In the genomic region with DNA sequence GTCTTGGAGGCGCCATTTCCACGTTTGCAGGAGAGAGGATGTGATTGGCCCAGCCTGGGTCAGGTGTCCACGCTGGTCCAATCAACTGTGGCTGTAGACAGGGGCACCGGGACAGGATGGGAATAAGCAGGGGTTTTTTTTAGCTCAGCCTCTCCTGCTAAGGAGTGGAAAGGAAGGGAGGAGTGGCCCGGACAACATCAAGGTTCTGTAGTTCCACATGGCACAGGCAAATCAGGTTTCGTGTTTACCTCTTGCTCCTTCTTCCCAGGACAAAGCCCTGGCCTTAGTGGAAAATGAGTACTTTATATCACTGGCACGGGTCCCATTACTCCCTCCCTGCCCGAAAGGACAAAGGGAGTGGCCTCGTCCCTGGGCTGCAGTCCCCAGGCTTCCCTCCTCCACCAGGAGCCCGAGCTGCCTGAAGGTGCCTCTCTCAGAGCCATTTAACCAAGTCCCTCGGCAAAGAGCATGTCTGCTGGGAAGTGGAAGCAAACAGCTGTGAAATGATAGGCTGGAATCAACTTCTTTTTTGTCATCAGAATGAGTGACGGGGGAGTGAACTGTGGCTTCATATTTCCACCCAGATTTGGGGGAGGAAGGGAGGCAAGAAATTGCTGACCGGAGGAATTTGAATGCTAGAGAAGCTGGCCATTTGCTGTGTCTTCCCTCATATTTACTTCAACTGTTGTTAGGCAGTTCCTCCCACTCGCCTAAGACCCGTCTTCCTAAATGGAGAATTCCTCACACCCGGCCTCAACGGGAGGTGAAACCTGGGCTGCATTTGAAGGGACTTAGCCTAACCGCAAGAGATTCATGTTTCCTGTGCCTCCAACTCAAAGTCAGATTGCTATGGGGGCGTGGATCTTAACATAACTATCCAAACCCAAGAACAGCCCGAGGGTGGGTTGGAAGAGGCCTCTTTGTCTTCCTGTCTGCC, we compare ENCODE assay signal across 9 cellular contexts.
DNase-seq lines count a peak whose midpoint lies in the region; ATAC-seq and TF ChIP-seq lines count a peak whose summit lies in the region.
"Had no signal": no experiment of that assay in that cellular context is flagged by ENCODE, and none has a peak within 500 bp of the region (broad histone marks: within the 10 kb centered on the region; RNA-seq: fewer than 3 reads in every experiment).

No MANE protein-coding gene starts in this region.

- H4K20me1 ChIP-seq in mammary epithelial cell (ENCODE audit: insufficient read depth, low read length): no peaks in the 10 kb centered on the region

- in situ Hi-C loops in mammary epithelial cell (cut with MboI; ENCODE audit: low sequenced_read_pairs in 2 of 2): no loop called here

- no peak for TF ChIP-seq RAD21 in Ishikawa (IDR thresholded peaks at IDR 0.05; ENCODE audit: low read depth)

- no peak overlapping the region for H3K23ac ChIP-seq in mesenchymal stem cell (ENCODE audit: low read length in 2 of 2)

- H3K4me2 ChIP-seq in mammary epithelial cell (ENCODE audit: insufficient read depth, low read depth, low read length) (peak overlapping the region; percentile 73), mesenchymal stem cell (ENCODE audit: low read length, poor library complexity, severe bottlenecking) (no peak overlapping the region)

- intact Hi-C loops in mammary epithelial cell (cut with micrococcal nuclease): no loop called here

- H3K9me3 ChIP-seq in mammary epithelial cell (replicated peaks; ENCODE audit: insufficient read depth, low read length) (no peaks in the 10 kb centered on the region), mesenchymal stem cell (ENCODE audit: control insufficient read depth, low read length) (no peaks in the 10 kb centered on the region)
- H3K9me3 ChIP-seq: Caco-2 had no signal

- peak overlapping the region; percentile 95 for H4K91ac ChIP-seq in mesenchymal stem cell (ENCODE audit: low read length)

- CTCF ChIA-PET in mammary epithelial cell (lab: Charles Lee; ENCODE audit: low non-redundant PET): no interaction called here

- no peak for TF ChIP-seq CTCF in 22Rv1 (IDR thresholded peaks at IDR 0.05)
- TF ChIP-seq CTCF in mammary epithelial cell (conservative IDR thresholded peaks at IDR 0.05 in 1 of 2, IDR thresholded peaks at IDR 0.05 in 1 of 2; ENCODE audit: extremely low read depth in 1 of 2, insufficient read depth in 1 of 2, low read depth in 1 of 2, low read length in 2 of 2): no peak

- H4K8ac ChIP-seq in mesenchymal stem cell (ENCODE audit: low read length): peak overlapping the region; percentile 95

- peak overlapping the region; percentile 49 for H3K27ac ChIP-seq in 22Rv1
- peak overlapping the region; percentile 94 for H3K27ac ChIP-seq in mammary epithelial cell (ENCODE audit: insufficient read depth, low read depth, low read length)
- H3K27ac ChIP-seq in mesenchymal stem cell (ENCODE audit: low read length, poor library complexity, severe bottlenecking): peak overlapping the region; percentile 27
- no peak overlapping the region for H3K27ac ChIP-seq in caudate nucleus (ENCODE audit: low read depth, low read length)

- H3K36me3 ChIP-seq in mammary epithelial cell (ENCODE audit: insufficient read depth, low read length) (no peaks in the 10 kb centered on the region), mesenchymal stem cell (ENCODE audit: control insufficient read depth in 1 of 2, insufficient read depth in 2 of 2, low read depth in 1 of 2, low read length in 2 of 2) (peaks cover 0 to 3% of the 10 kb centered on the region in 2 experiments)

- peak overlapping the region; percentile 57 to 75 for H3K4ac ChIP-seq in mesenchymal stem cell (ENCODE audit: low read depth in 1 of 2, low read length in 2 of 2)

- no peak overlapping the region for H2BK5ac ChIP-seq in mesenchymal stem cell (ENCODE audit: low read depth, low read length, poor library complexity, severe bottlenecking)

- H2BK120ac ChIP-seq in mesenchymal stem cell (ENCODE audit: low read depth, low read length): peak overlapping the region; percentile 91

- peak overlapping the region; percentile 88 to 92 for H3K18ac ChIP-seq in mesenchymal stem cell (ENCODE audit: low read depth in 1 of 2, low read length in 2 of 2)

- 22% methylated on average over 19 of the region's 20 CpGs for WGBS in mammary epithelial cell (ENCODE audit: low coverage, missing lambda C conversion rate)
- WGBS in mesenchymal stem cell: 76% methylated on average over 20 of the region's 20 CpGs

- DNase-seq in mammary epithelial cell (peak; percentile 95), mesenchymal stem cell (peak; percentile 86), RPMI8226 (no peak), cerebellar cortex (ENCODE audit: low spot score) (no peak), caudate nucleus (lab: John Stamatoyannopoulos, UW) (no peak)
- DNase-seq: Caco-2 had no signal

- H2AFZ ChIP-seq in mammary epithelial cell (ENCODE audit: low read depth, low read length) (peak overlapping the region; percentile 78), mesenchymal stem cell (ENCODE audit: low read depth, low read length) (peak overlapping the region; percentile 80)

- peak overlapping the region; percentile 29 to 96 for H2BK12ac ChIP-seq in mesenchymal stem cell (ENCODE audit: low read length in 2 of 2)

- H3K4me3 ChIP-seq in mammary epithelial cell (replicated peaks in 1 of 3; ENCODE audit: insufficient read depth in 1 of 3, low read depth in 2 of 3, low read length in 3 of 3) (peak overlapping the region in 1 of 3 experiments; percentile 16), mesenchymal stem cell (ENCODE audit: insufficient read depth in 1 of 2, low read depth in 1 of 2, low read length in 2 of 2) (peak overlapping the region in 1 of 2 experiments; percentile 3)

- TF ChIP-seq EP300 in Ishikawa (IDR thresholded peaks at IDR 0.05; ENCODE audit: borderline replicate concordance): no peak

- H3K27me3 ChIP-seq in mammary epithelial cell (ENCODE audit: insufficient read depth, low read length) (no peaks in the 10 kb centered on the region), mesenchymal stem cell (ENCODE audit: control insufficient read depth in 1 of 2, insufficient read depth in 1 of 2, low read length in 2 of 2) (peaks cover 0 to 3% of the 10 kb centered on the region in 2 experiments)

- H3K9ac ChIP-seq in mammary epithelial cell (ENCODE audit: insufficient read depth, low read length) (peak overlapping the region; percentile 71), mesenchymal stem cell (ENCODE audit: low read length) (peak overlapping the region; percentile 52)

- ATAC-seq in HG02759 (IDR thresholded peaks at IDR 0.05; ENCODE audit: unreplicated experiment): no peak

- peak overlapping the region; percentile 31 for H2AK5ac ChIP-seq in mesenchymal stem cell (ENCODE audit: low read length, severe bottlenecking)

- no peaks in the 10 kb centered on the region for H3K79me2 ChIP-seq in mammary epithelial cell (ENCODE audit: insufficient read depth, low read length)

- H2BK15ac ChIP-seq in mesenchymal stem cell (ENCODE audit: low read depth, poor library complexity, severe bottlenecking): peak overlapping the region; percentile 96

- no peaks in the 10 kb centered on the region for H3K79me1 ChIP-seq in mesenchymal stem cell (replicated peaks; ENCODE audit: low read length, poor library complexity, severe bottlenecking)

- H3K4me1 ChIP-seq in mammary epithelial cell (ENCODE audit: insufficient read depth, low read length) (peaks cover 71% of the 10 kb centered on the region), mesenchymal stem cell (ENCODE audit: control insufficient read depth, insufficient read depth, low read depth, low read length) (peaks cover 5% of the 10 kb centered on the region)

- BruUV-seq in mammary epithelial cell (replicated peaks; lab: Mats Ljungman, UMichigan): TSS peak; percentile 53

- dilution Hi-C loops in mammary epithelial cell (cut with HindIII; ENCODE audit: low sequenced_read_pairs): no loop called here

- H3K14ac ChIP-seq in mesenchymal stem cell (ENCODE audit: low read length in 2 of 2): peak overlapping the region in 1 of 2 experiments; percentile 64

TF ChIP-seq in Ishikawa, 13 proteins besides CTCF, POLR2A, EP300 and RAD21:
- TF ChIP-seq ZBTB7A (IDR thresholded peaks at IDR 0.05; ENCODE audit: low read depth) (no peak), USF1 (IDR thresholded peaks at IDR 0.05) (peak; percentile 83), NFIC (IDR thresholded peaks at IDR 0.05) (peak; percentile 52)

Comparison
In these comparisons a context has a peak if more than half of its experiments do, and no peak if none do; other contexts are left out.
1. DNase-seq: peak in mammary epithelial cell (single experiment) and mesenchymal stem cell (single experiment); none in RPMI8226 (single experiment), cerebellar cortex (single experiment) and caudate nucleus (0 of 61).